2 cellular contexts compared by ENCODE assay signal in genomic region chr16:85284138-85284897, GRCh38.
A peak's percentile ranks its signal among the peaks of the same experiment; 100 is the strongest.
TF ChIP-seq lines count a peak whose summit lies in the region.

No MANE protein-coding gene starts in this region.

TF ChIP-seq in HepG2, 621 proteins besides CTCF, POLR2A, EP300 and RAD21 (continued from another document):
- TF ChIP-seq ETV5 (CRISPR knock-in tag; IDR thresholded peaks at IDR 0.05; ENCODE audit: borderline replicate concordance), result no peak
- TF ChIP-seq, protein P1, sequence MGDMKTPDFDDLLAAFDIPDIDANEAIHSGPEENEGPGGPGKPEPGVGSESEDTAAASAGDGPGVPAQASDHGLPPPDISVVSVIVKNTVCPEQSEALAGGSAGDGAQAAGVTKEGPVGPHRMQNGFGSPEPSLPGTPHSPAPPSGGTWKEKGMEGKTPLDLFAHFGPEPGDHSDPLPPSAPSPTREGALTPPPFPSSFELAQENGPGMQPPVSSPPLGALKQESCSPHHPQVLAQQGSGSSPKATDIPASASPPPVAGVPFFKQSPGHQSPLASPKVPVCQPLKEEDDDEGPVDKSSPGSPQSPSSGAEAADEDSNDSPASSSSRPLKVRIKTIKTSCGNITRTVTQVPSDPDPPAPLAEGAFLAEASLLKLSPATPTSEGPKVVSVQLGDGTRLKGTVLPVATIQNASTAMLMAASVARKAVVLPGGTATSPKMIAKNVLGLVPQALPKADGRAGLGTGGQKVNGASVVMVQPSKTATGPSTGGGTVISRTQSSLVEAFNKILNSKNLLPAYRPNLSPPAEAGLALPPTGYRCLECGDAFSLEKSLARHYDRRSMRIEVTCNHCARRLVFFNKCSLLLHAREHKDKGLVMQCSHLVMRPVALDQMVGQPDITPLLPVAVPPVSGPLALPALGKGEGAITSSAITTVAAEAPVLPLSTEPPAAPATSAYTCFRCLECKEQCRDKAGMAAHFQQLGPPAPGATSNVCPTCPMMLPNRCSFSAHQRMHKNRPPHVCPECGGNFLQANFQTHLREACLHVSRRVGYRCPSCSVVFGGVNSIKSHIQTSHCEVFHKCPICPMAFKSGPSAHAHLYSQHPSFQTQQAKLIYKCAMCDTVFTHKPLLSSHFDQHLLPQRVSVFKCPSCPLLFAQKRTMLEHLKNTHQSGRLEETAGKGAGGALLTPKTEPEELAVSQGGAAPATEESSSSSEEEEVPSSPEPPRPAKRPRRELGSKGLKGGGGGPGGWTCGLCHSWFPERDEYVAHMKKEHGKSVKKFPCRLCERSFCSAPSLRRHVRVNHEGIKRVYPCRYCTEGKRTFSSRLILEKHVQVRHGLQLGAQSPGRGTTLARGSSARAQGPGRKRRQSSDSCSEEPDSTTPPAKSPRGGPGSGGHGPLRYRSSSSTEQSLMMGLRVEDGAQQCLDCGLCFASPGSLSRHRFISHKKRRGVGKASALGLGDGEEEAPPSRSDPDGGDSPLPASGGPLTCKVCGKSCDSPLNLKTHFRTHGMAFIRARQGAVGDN (CRISPR knock-in tag; IDR thresholded peaks at IDR 0.05), result peak; percentile 24
- no peak for TF ChIP-seq PHB2 (IDR thresholded peaks at IDR 0.05; ENCODE audit: partially characterized antibody)
- TF ChIP-seq ZNF615 (CRISPR knock-in tag; IDR thresholded peaks at IDR 0.05; ENCODE audit: borderline replicate concordance), result no peak

TF ChIP-seq in SK-N-SH, 30 proteins besides CTCF, POLR2A, EP300 and RAD21:
- TF ChIP-seq, protein P2, sequence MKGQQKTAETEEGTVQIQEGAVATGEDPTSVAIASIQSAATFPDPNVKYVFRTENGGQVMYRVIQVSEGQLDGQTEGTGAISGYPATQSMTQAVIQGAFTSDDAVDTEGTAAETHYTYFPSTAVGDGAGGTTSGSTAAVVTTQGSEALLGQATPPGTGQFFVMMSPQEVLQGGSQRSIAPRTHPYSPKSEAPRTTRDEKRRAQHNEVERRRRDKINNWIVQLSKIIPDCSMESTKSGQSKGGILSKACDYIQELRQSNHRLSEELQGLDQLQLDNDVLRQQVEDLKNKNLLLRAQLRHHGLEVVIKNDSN (IDR thresholded peaks at IDR 0.05; ENCODE audit: borderline replicate concordance, low read depth), result no peak
- TF ChIP-seq RXRA (IDR thresholded peaks at IDR 0.05; ENCODE audit: borderline replicate concordance, low read depth) (no peak), FOSL2 (IDR thresholded peaks at IDR 0.05; ENCODE audit: borderline replicate concordance, low read depth) (no peak), NFIC (IDR thresholded peaks at IDR 0.05; ENCODE audit: borderline replicate concordance) (no peak), GATA2 (CRISPR knock-in tag; IDR thresholded peaks at IDR 0.05) (no peak), RCOR1 (IDR thresholded peaks at IDR 0.05; ENCODE audit: low read length) (no peak), FOXM1 (IDR thresholded peaks at IDR 0.05; ENCODE audit: low read depth) (no peak), FOXJ3 (CRISPR knock-in tag; IDR thresholded peaks at IDR 0.05) (no peak), TCF12 (IDR thresholded peaks at IDR 0.05) (no peak), MXI1 (IDR thresholded peaks at IDR 0.05; ENCODE audit: low read depth, low read length) (no peak), CHD2 (IDR thresholded peaks at IDR 0.05; ENCODE audit: low read length, partially characterized antibody) (no peak), TEAD4 (IDR thresholded peaks at IDR 0.05; ENCODE audit: borderline replicate concordance, insufficient read depth) (no peak), SMC3 (IDR thresholded peaks at IDR 0.05; ENCODE audit: low read depth, low read length) (no peak), POLR2AphosphoS5 (IDR thresholded peaks at IDR 0.05; ENCODE audit: low read depth, low read length) (no peak), EZH2phosphoT487 (IDR thresholded peaks at IDR 0.05; ENCODE audit: borderline replicate concordance, low read depth) (no peak)
- TF ChIP-seq, protein P3, sequence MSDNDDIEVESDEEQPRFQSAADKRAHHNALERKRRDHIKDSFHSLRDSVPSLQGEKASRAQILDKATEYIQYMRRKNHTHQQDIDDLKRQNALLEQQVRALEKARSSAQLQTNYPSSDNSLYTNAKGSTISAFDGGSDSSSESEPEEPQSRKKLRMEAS (IDR thresholded peaks at IDR 0.05; ENCODE audit: low read depth), result no peak
- TF ChIP-seq, protein P4, sequence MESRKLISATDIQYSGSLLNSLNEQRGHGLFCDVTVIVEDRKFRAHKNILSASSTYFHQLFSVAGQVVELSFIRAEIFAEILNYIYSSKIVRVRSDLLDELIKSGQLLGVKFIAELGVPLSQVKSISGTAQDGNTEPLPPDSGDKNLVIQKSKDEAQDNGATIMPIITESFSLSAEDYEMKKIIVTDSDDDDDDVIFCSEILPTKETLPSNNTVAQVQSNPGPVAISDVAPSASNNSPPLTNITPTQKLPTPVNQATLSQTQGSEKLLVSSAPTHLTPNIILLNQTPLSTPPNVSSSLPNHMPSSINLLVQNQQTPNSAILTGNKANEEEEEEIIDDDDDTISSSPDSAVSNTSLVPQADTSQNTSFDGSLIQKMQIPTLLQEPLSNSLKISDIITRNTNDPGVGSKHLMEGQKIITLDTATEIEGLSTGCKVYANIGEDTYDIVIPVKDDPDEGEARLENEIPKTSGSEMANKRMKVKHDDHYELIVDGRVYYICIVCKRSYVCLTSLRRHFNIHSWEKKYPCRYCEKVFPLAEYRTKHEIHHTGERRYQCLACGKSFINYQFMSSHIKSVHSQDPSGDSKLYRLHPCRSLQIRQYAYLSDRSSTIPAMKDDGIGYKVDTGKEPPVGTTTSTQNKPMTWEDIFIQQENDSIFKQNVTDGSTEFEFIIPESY (IDR thresholded peaks at IDR 0.05; ENCODE audit: borderline replicate concordance, low read depth), result no peak
- TF ChIP-seq, protein P5, sequence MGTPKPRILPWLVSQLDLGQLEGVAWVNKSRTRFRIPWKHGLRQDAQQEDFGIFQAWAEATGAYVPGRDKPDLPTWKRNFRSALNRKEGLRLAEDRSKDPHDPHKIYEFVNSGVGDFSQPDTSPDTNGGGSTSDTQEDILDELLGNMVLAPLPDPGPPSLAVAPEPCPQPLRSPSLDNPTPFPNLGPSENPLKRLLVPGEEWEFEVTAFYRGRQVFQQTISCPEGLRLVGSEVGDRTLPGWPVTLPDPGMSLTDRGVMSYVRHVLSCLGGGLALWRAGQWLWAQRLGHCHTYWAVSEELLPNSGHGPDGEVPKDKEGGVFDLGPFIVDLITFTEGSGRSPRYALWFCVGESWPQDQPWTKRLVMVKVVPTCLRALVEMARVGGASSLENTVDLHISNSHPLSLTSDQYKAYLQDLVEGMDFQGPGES (IDR thresholded peaks at IDR 0.05; ENCODE audit: low read depth, low read length), result no peak
